Comparison of ENCODE assay signal across 1 cellular context in the genomic region with DNA sequence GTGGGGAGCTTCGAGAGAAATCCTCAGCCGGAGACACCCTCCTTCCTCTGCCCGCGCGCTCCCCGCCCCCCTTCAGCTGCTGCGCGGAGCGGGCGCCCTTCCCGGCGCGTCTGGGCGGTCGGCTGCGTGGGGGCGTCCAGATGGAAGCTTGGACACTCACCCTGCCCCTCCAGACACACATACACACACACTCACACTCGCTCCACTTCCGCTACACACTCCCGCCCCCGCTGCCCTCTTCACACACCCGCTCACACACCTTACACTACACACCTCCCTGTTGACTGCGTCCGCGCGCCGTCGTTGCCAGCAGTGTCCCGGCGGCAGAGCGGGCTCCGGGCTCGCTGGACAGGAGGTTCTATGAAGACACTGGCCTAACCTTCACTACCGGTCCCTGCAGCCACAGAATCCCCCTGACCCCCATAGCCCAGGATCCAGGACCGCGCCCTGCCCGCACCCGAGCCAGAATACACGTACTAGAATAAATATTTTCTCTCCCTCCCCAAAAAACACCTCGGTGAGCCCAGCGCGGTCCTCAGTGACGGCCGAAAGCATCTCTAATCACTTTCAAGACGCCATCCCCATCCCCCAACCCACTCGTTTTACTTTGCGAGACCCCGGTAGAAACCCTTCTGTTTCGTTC.
TF ChIP-seq lines count a peak whose summit lies in the region.

No MANE protein-coding gene starts in this region.

TF ChIP-seq in GM12878, 131 proteins besides CTCF, POLR2A, EP300 and RAD21 (continued from another document and continues in another):
- TF ChIP-seq, protein P1, sequence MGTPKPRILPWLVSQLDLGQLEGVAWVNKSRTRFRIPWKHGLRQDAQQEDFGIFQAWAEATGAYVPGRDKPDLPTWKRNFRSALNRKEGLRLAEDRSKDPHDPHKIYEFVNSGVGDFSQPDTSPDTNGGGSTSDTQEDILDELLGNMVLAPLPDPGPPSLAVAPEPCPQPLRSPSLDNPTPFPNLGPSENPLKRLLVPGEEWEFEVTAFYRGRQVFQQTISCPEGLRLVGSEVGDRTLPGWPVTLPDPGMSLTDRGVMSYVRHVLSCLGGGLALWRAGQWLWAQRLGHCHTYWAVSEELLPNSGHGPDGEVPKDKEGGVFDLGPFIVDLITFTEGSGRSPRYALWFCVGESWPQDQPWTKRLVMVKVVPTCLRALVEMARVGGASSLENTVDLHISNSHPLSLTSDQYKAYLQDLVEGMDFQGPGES (IDR thresholded peaks at IDR 0.05), result no peak
- TF ChIP-seq, protein P2, sequence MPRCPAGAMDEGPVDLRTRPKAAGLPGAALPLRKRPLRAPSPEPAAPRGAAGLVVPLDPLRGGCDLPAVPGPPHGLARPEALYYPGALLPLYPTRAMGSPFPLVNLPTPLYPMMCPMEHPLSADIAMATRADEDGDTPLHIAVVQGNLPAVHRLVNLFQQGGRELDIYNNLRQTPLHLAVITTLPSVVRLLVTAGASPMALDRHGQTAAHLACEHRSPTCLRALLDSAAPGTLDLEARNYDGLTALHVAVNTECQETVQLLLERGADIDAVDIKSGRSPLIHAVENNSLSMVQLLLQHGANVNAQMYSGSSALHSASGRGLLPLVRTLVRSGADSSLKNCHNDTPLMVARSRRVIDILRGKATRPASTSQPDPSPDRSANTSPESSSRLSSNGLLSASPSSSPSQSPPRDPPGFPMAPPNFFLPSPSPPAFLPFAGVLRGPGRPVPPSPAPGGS (IDR thresholded peaks at IDR 0.05; ENCODE audit: borderline replicate concordance, insufficient read depth, low read depth, low read length, poor library complexity, severe bottlenecking), result peak; percentile 17
- no peak for TF ChIP-seq NFIC (IDR thresholded peaks at IDR 0.05; ENCODE audit: low read depth, low read length)
- TF ChIP-seq CREB1 (IDR thresholded peaks at IDR 0.05; ENCODE audit: low read depth), result no peak; the same call in 1 of the 2 replicates
- TF ChIP-seq NR2F1 (conservative IDR thresholded peaks at IDR 0.05), result 0 out of 2 replicates have a peak, but pooled peaks have one; percentile 16
- TF ChIP-seq SMAD1 (IDR thresholded peaks at IDR 0.05; ENCODE audit: low read depth, partially characterized antibody), result no peak
- TF ChIP-seq ASH2L (IDR thresholded peaks at IDR 0.05; ENCODE audit: borderline replicate concordance, low read depth), result no peak
- TF ChIP-seq CBFB (IDR thresholded peaks at IDR 0.05; ENCODE audit: low read depth), result no peak
- TF ChIP-seq CBX3 (IDR thresholded peaks at IDR 0.05; ENCODE audit: borderline replicate concordance, low read depth), result no peak
- no peak for TF ChIP-seq MEF2A (IDR thresholded peaks at IDR 0.05; ENCODE audit: insufficient read depth, low read depth, low read length)
- TF ChIP-seq, protein P3, sequence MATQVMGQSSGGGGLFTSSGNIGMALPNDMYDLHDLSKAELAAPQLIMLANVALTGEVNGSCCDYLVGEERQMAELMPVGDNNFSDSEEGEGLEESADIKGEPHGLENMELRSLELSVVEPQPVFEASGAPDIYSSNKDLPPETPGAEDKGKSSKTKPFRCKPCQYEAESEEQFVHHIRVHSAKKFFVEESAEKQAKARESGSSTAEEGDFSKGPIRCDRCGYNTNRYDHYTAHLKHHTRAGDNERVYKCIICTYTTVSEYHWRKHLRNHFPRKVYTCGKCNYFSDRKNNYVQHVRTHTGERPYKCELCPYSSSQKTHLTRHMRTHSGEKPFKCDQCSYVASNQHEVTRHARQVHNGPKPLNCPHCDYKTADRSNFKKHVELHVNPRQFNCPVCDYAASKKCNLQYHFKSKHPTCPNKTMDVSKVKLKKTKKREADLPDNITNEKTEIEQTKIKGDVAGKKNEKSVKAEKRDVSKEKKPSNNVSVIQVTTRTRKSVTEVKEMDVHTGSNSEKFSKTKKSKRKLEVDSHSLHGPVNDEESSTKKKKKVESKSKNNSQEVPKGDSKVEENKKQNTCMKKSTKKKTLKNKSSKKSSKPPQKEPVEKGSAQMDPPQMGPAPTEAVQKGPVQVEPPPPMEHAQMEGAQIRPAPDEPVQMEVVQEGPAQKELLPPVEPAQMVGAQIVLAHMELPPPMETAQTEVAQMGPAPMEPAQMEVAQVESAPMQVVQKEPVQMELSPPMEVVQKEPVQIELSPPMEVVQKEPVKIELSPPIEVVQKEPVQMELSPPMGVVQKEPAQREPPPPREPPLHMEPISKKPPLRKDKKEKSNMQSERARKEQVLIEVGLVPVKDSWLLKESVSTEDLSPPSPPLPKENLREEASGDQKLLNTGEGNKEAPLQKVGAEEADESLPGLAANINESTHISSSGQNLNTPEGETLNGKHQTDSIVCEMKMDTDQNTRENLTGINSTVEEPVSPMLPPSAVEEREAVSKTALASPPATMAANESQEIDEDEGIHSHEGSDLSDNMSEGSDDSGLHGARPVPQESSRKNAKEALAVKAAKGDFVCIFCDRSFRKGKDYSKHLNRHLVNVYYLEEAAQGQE (IDR thresholded peaks at IDR 0.05; ENCODE audit: low read depth, low read length), result no peak
- no peak for TF ChIP-seq TCF7 (IDR thresholded peaks at IDR 0.05; ENCODE audit: borderline replicate concordance)
- no peak for TF ChIP-seq TBL1XR1 (IDR thresholded peaks at IDR 0.05; ENCODE audit: low read depth, low read length)
- TF ChIP-seq IKZF2 (IDR thresholded peaks at IDR 0.05), result peak in 1 of 2 experiments; percentile 63; a peak in 2 of 4 replicates
- TF ChIP-seq, protein P4, sequence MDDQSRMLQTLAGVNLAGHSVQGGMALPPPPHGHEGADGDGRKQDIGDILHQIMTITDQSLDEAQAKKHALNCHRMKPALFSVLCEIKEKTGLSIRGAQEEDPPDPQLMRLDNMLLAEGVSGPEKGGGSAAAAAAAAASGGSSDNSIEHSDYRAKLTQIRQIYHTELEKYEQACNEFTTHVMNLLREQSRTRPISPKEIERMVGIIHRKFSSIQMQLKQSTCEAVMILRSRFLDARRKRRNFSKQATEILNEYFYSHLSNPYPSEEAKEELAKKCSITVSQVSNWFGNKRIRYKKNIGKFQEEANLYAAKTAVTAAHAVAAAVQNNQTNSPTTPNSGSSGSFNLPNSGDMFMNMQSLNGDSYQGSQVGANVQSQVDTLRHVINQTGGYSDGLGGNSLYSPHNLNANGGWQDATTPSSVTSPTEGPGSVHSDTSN (IDR thresholded peaks at IDR 0.05; ENCODE audit: insufficient replicate concordance, low read depth, low read length), result peak; percentile 1
- TF ChIP-seq, protein P5, sequence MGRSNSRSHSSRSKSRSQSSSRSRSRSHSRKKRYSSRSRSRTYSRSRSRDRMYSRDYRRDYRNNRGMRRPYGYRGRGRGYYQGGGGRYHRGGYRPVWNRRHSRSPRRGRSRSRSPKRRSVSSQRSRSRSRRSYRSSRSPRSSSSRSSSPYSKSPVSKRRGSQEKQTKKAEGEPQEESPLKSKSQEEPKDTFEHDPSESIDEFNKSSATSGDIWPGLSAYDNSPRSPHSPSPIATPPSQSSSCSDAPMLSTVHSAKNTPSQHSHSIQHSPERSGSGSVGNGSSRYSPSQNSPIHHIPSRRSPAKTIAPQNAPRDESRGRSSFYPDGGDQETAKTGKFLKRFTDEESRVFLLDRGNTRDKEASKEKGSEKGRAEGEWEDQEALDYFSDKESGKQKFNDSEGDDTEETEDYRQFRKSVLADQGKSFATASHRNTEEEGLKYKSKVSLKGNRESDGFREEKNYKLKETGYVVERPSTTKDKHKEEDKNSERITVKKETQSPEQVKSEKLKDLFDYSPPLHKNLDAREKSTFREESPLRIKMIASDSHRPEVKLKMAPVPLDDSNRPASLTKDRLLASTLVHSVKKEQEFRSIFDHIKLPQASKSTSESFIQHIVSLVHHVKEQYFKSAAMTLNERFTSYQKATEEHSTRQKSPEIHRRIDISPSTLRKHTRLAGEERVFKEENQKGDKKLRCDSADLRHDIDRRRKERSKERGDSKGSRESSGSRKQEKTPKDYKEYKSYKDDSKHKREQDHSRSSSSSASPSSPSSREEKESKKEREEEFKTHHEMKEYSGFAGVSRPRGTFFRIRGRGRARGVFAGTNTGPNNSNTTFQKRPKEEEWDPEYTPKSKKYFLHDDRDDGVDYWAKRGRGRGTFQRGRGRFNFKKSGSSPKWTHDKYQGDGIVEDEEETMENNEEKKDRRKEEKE (IDR thresholded peaks at IDR 0.05), result no peak
- TF ChIP-seq FOS (IDR thresholded peaks at IDR 0.05; ENCODE audit: borderline replicate concordance, extremely low read depth, insufficient read length), result no peak
- no peak for TF ChIP-seq BRCA1 (IDR thresholded peaks at IDR 0.05; ENCODE audit: low read depth, low read length)
- TF ChIP-seq, protein P6, sequence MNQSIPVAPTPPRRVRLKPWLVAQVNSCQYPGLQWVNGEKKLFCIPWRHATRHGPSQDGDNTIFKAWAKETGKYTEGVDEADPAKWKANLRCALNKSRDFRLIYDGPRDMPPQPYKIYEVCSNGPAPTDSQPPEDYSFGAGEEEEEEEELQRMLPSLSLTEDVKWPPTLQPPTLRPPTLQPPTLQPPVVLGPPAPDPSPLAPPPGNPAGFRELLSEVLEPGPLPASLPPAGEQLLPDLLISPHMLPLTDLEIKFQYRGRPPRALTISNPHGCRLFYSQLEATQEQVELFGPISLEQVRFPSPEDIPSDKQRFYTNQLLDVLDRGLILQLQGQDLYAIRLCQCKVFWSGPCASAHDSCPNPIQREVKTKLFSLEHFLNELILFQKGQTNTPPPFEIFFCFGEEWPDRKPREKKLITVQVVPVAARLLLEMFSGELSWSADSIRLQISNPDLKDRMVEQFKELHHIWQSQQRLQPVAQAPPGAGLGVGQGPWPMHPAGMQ (IDR thresholded peaks at IDR 0.05; ENCODE audit: borderline replicate concordance), result no peak
- TF ChIP-seq BMI1 (IDR thresholded peaks at IDR 0.05; ENCODE audit: borderline replicate concordance), result no peak
- TF ChIP-seq NFXL1 (IDR thresholded peaks at IDR 0.05; ENCODE audit: borderline replicate concordance), result no peak
- TF ChIP-seq, protein P7, sequence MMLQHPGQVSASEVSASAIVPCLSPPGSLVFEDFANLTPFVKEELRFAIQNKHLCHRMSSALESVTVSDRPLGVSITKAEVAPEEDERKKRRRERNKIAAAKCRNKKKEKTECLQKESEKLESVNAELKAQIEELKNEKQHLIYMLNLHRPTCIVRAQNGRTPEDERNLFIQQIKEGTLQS (IDR thresholded peaks at IDR 0.05; ENCODE audit: borderline replicate concordance, extremely low read depth, low read depth, low read length), result no peak
- TF ChIP-seq HDAC6 (IDR thresholded peaks at IDR 0.05; ENCODE audit: unreplicated experiment), result no peak
- no peak for TF ChIP-seq TCF3 (IDR thresholded peaks at IDR 0.05; ENCODE audit: borderline replicate concordance, insufficient read depth, low read depth, low read length)
- no peak for TF ChIP-seq ATF7 (IDR thresholded peaks at IDR 0.05; ENCODE audit: low read depth)
- TF ChIP-seq, protein P8, sequence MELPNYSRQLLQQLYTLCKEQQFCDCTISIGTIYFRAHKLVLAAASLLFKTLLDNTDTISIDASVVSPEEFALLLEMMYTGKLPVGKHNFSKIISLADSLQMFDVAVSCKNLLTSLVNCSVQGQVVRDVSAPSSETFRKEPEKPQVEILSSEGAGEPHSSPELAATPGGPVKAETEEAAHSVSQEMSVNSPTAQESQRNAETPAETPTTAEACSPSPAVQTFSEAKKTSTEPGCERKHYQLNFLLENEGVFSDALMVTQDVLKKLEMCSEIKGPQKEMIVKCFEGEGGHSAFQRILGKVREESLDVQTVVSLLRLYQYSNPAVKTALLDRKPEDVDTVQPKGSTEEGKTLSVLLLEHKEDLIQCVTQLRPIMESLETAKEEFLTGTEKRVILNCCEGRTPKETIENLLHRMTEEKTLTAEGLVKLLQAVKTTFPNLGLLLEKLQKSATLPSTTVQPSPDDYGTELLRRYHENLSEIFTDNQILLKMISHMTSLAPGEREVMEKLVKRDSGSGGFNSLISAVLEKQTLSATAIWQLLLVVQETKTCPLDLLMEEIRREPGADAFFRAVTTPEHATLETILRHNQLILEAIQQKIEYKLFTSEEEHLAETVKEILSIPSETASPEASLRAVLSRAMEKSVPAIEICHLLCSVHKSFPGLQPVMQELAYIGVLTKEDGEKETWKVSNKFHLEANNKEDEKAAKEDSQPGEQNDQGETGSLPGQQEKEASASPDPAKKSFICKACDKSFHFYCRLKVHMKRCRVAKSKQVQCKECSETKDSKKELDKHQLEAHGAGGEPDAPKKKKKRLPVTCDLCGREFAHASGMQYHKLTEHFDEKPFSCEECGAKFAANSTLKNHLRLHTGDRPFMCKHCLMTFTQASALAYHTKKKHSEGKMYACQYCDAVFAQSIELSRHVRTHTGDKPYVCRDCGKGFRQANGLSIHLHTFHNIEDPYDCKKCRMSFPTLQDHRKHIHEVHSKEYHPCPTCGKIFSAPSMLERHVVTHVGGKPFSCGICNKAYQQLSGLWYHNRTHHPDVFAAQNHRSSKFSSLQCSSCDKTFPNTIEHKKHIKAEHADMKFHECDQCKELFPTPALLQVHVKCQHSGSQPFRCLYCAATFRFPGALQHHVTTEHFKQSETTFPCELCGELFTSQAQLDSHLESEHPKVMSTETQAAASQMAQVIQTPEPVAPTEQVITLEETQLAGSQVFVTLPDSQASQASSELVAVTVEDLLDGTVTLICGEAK (IDR thresholded peaks at IDR 0.05; ENCODE audit: borderline replicate concordance), result no peak
- 0 out of 2 replicates have a peak, but pooled peaks have one; percentile 23 for TF ChIP-seq ZNF217 (IDR thresholded peaks at IDR 0.05)
- no peak for TF ChIP-seq BCL11A (IDR thresholded peaks at IDR 0.05; ENCODE audit: low read depth, low read length)
- TF ChIP-seq MYB (IDR thresholded peaks at IDR 0.05; ENCODE audit: borderline replicate concordance, low read depth, low read length), result no peak
- 0 out of 2 replicates have a peak, but pooled peaks have one; percentile 61 for TF ChIP-seq CHD2 (IDR thresholded peaks at IDR 0.05; ENCODE audit: borderline replicate concordance, low read depth, low read length)
- TF ChIP-seq, protein P9, sequence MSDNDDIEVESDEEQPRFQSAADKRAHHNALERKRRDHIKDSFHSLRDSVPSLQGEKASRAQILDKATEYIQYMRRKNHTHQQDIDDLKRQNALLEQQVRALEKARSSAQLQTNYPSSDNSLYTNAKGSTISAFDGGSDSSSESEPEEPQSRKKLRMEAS (IDR thresholded peaks at IDR 0.05; ENCODE audit: low read depth, low read length), result no peak
- 0 out of 2 replicates have a peak, but pooled peaks have one; percentile 48 for TF ChIP-seq ESRRA (IDR thresholded peaks at IDR 0.05; ENCODE audit: low read length)
